ENCODE assay signal across 1 cellular context in genomic region chr5:88425124-88425523, GRCh38.
TF ChIP-seq lines count a peak whose summit lies in the region.

No MANE protein-coding gene starts in this region.

TF ChIP-seq in HEK293, 187 proteins besides CTCF, POLR2A, EP300 and RAD21:
- no peak for TF ChIP-seq INSM2 (tag by site-specific recombination; IDR thresholded peaks at IDR 0.05)
- TF ChIP-seq ATF2 (tag by site-specific recombination; IDR thresholded peaks at IDR 0.05; ENCODE audit: low read depth) = peak; percentile 66
- TF ChIP-seq ZNF510 (tag by site-specific recombination; IDR thresholded peaks at IDR 0.05; ENCODE audit: insufficient replicate concordance) = no peak
- TF ChIP-seq ZNF280C (tag by site-specific recombination; IDR thresholded peaks at IDR 0.05) = no peak
- no peak for TF ChIP-seq ZNF585B (tag by site-specific recombination; IDR thresholded peaks at IDR 0.05)
- no peak for TF ChIP-seq MEIS1 (CRISPR knock-in tag; IDR thresholded peaks at IDR 0.05; ENCODE audit: borderline replicate concordance)
